8 cellular contexts compared by ENCODE assay signal in genomic region chr1:26820784-26821269, GRCh38. TPM values are rescaled to one million over a fixed set of nuclear protein-coding genes. Genes with fewer than 3 reads are reported as not detected.
DNase-seq lines count a peak whose midpoint lies in the region; ATAC-seq and TF ChIP-seq lines count a peak whose summit lies in the region.

No MANE protein-coding gene starts in this region.

- H3K27ac Mint-ChIP-seq in activated CD4-positive, alpha-beta T cell treated with anti-CD3 and anti-CD28 coated beads, Interleukin-2, amount 10 ng/mL, durations not matched to agents 24 days and 14 days = peak overlapping the region; percentile 39

- H3K4me1 Mint-ChIP-seq in activated CD4-positive, alpha-beta T cell treated with anti-CD3 and anti-CD28 coated beads, Interleukin-2, amount 10 ng/mL, durations not matched to agents 24 days and 14 days = peaks cover 20% of the 10 kb centered on the region

- H3F3A ChIP-seq in OCI-LY1 (ENCODE audit: insufficient read depth, low read length) (no peaks in the 10 kb centered on the region), GM23248 (ENCODE audit: insufficient read depth) (peaks cover 13% of the 10 kb centered on the region)

- H3K79me2 ChIP-seq in OCI-LY1 (ENCODE audit: insufficient read depth, low read length) = no peaks in the 10 kb centered on the region
- no peaks in the 10 kb centered on the region for H3K79me2 ChIP-seq in GM23248 (ENCODE audit: insufficient read depth)

- TF ChIP-seq CTCF in OCI-LY1 (IDR thresholded peaks at IDR 0.05; ENCODE audit: low read length) (peak; percentile 67), heart left ventricle (IDR thresholded peaks at IDR 0.05) (peak in 2 of 12 donors; percentile 13 to 19)

- H3K4me3 ChIP-seq in OCI-LY1 (ENCODE audit: low read depth, low read length, poor library complexity, severe bottlenecking) = peak overlapping the region; percentile 21
- peak overlapping the region in 1 of 12 donors; percentile 10 for H3K4me3 ChIP-seq in heart left ventricle
- H3K4me3 ChIP-seq in GM23248 = no peak overlapping the region
- H3K4me3 ChIP-seq in HAP-1 = no peak overlapping the region

- DNase-seq in activated CD4-positive, alpha-beta T cell treated with anti-CD3 and anti-CD28 coated beads, Interleukin-2, amount 10 ng/mL, durations not matched to agents 24 days and 14 days = peak; percentile 75
- DNase-seq in activated CD4-positive, alpha-beta T cell treated with anti-CD3 and anti-CD28 coated beads, Interleukin-2, amount 50 U/mL, for 1 hour = no peak
- DNase-seq in heart left ventricle (no peak), head of caudate nucleus (no peak), GM23248 (no peak), HAP-1 (ENCODE audit: low spot score in 2 of 2) (no peak)

- TF ChIP-seq POLR2A in heart left ventricle (IDR thresholded peaks at IDR 0.05) = no peak

- intact Hi-C loops in activated CD4-positive, alpha-beta T cell treated with anti-CD3 and anti-CD28 coated beads, Interleukin-2, amount 10 ng/mL, durations not matched to agents 24 days and 14 days (cut with micrococcal nuclease) = no loop called here
- intact Hi-C loops in heart left ventricle (cut with DNase I) (no loop called here), head of caudate nucleus (cut with DNase I) (no loop called here)

- H3K9ac ChIP-seq in OCI-LY1 (ENCODE audit: low read length) = no peak overlapping the region
- H3K9ac ChIP-seq in GM23248 = no peak overlapping the region

- no peaks in the 10 kb centered on the region for H4K20me1 ChIP-seq in OCI-LY1 (ENCODE audit: insufficient read depth, low read length)
- H4K20me1 ChIP-seq in GM23248 (ENCODE audit: insufficient read depth) = no peaks in the 10 kb centered on the region

- ATAC-seq in HG02642 (IDR thresholded peaks at IDR 0.05; ENCODE audit: poor library complexity, unreplicated experiment) = peak; percentile 77
- peak in 3 of 4 donors; percentile 51 to 58 (median 58) for ATAC-seq in heart left ventricle

- H3K9me3 ChIP-seq in OCI-LY1 (ENCODE audit: low read length) (no peaks in the 10 kb centered on the region), heart left ventricle (no peaks in the 10 kb centered on the region), GM23248 (ENCODE audit: low read depth) (no peaks in the 10 kb centered on the region), HAP-1 (no peaks in the 10 kb centered on the region)

- H3K27ac ChIP-seq in OCI-LY1 (ENCODE audit: low read depth, low read length, poor library complexity, severe bottlenecking) (peak overlapping the region; percentile 9), heart left ventricle (peak overlapping the region in 1 of 12 donors; percentile 34), GM23248 (no peak overlapping the region)

- H3K27me3 ChIP-seq in OCI-LY1 (ENCODE audit: insufficient read depth, low read length) (no peaks in the 10 kb centered on the region), heart left ventricle (no peaks in the 10 kb centered on the region), GM23248 (replicated peaks; ENCODE audit: insufficient read depth) (no peaks in the 10 kb centered on the region), HAP-1 (ENCODE audit: low read depth) (no peaks in the 10 kb centered on the region)

- no peaks in the 10 kb centered on the region for H3K9me2 ChIP-seq in OCI-LY1 (ENCODE audit: low read depth, low read length)
- no peaks in the 10 kb centered on the region for H3K9me2 ChIP-seq in GM23248 (ENCODE audit: insufficient read depth)

- H3K4me2 ChIP-seq in OCI-LY1 (ENCODE audit: low read length) = peak overlapping the region; percentile 33; the same call in 1 of the 2 replicates
- no peak overlapping the region for H3K4me2 ChIP-seq in GM23248 (ENCODE audit: unreplicated experiment)

- in situ Hi-C loops in GM23248 (cut with MboI) (no loop called here), HAP-1 (cut with MboI; ENCODE audit: low sequenced_read_pairs) (no loop called here)

- H3K36me3 ChIP-seq in OCI-LY1 (ENCODE audit: insufficient read depth, low read length) (no peaks in the 10 kb centered on the region), heart left ventricle (no peaks in the 10 kb centered on the region), GM23248 (ENCODE audit: low read depth) (no peaks in the 10 kb centered on the region), HAP-1 (replicated peaks) (no peaks in the 10 kb centered on the region)

- no peak overlapping the region for H3K4me3 Mint-ChIP-seq in activated CD4-positive, alpha-beta T cell treated with anti-CD3 and anti-CD28 coated beads, Interleukin-2, amount 10 ng/mL, durations not matched to agents 24 days and 14 days

- H3K27me3 Mint-ChIP-seq in activated CD4-positive, alpha-beta T cell treated with anti-CD3 and anti-CD28 coated beads, Interleukin-2, amount 10 ng/mL, durations not matched to agents 24 days and 14 days = no peaks in the 10 kb centered on the region

- H2AFZ ChIP-seq in OCI-LY1 (ENCODE audit: low read length) (no peak overlapping the region), GM23248 (no peak overlapping the region)

- 73 to 84% (median 82%) methylated on average over 4 of the region's 4 CpGs for WGBS in heart left ventricle, 4 donors
- 95 to 96% methylated on average over 4 of the region's 4 CpGs for WGBS in GM23248 (ENCODE audit: low coverage in 1 of 2, low lambda C conversion rate in 2 of 2, missing lambda C conversion rate in 2 of 2), 2 experiments

- H3K36me3 Mint-ChIP-seq in activated CD4-positive, alpha-beta T cell treated with anti-CD3 and anti-CD28 coated beads, Interleukin-2, amount 10 ng/mL, durations not matched to agents 24 days and 14 days (ENCODE audit: low read depth) = no peaks in the 10 kb centered on the region

- H3K4me1 ChIP-seq in OCI-LY1 (ENCODE audit: insufficient read depth, low read length, severe bottlenecking) = peaks cover 7% of the 10 kb centered on the region
- H3K4me1 ChIP-seq in heart left ventricle = peaks cover 0 to 19% (median 2%) of the 10 kb centered on the region in 12 donors
- peaks cover 3% of the 10 kb centered on the region; the same call in 1 of the 2 replicates for H3K4me1 ChIP-seq in GM23248 (ENCODE audit: insufficient read depth)
- H3K4me1 ChIP-seq in HAP-1 = no peaks in the 10 kb centered on the region

- no peaks in the 10 kb centered on the region for H3K9me3 Mint-ChIP-seq in activated CD4-positive, alpha-beta T cell treated with anti-CD3 and anti-CD28 coated beads, Interleukin-2, amount 10 ng/mL, durations not matched to agents 24 days and 14 days

RNA-seq across cellular contexts. Expression of gene ZDHHC18, which starts 5.7 kb away (rescaled TPM):
- total RNA-seq in activated CD4-positive, alpha-beta T cell treated with anti-CD3 and anti-CD28 coated beads, Interleukin-2, amount 10 ng/mL, durations not matched to agents 24 days and 14 days = 75.9 and 77.3 TPM in 2 replicates
- total RNA-seq in heart left ventricle = 10 to 100 TPM in 8 of 9 donors, 1 to 10 TPM in 1; 9.2 to 22.5 (median 12.2) TPM
- polyA plus RNA-seq in heart left ventricle (10 to 100 TPM in 1 of 2 donors, 1 to 10 TPM in 1; 8.7 to 18.5 TPM), GM23248 (2016; fragmentation: Nextera tagmentation; extraction: Ambion mirVana) (1.3 and 1.9 TPM in 2 replicates)
- 11.6 and 12.8 TPM in 2 replicates for total RNA-seq in GM23248 (2014; rRNA removed; shearing (Covaris generic))

RNA-seq across cellular contexts. Expression of gene PIGV, which starts 33.1 kb away (rescaled TPM):
- 15.2 and 16.0 TPM in 2 replicates for total RNA-seq in activated CD4-positive, alpha-beta T cell treated with anti-CD3 and anti-CD28 coated beads, Interleukin-2, amount 10 ng/mL, durations not matched to agents 24 days and 14 days
- total RNA-seq in heart left ventricle = 1 to 10 TPM; 4.3 to 8.8 (median 5.6) TPM
- 1 to 10 TPM; 2.7 to 4.4 TPM for polyA plus RNA-seq in heart left ventricle
- total RNA-seq in GM23248 (2014; rRNA removed; shearing (Covaris generic)) = 28.9 and 31.0 TPM in 2 replicates
- polyA plus RNA-seq in GM23248 (2016; fragmentation: Nextera tagmentation; extraction: Ambion mirVana) = 20.4 and 21.5 TPM in 2 replicates

RNA-seq across cellular contexts. Expression of gene SFN, which starts 42.1 kb away (rescaled TPM):
- total RNA-seq in activated CD4-positive, alpha-beta T cell treated with anti-CD3 and anti-CD28 coated beads, Interleukin-2, amount 10 ng/mL, durations not matched to agents 24 days and 14 days = 0.24 and 0.47 TPM in 2 replicates
- under 1 TPM in 2 of 9 donors, not detected in 7; 0.26 to 0.37 TPM for total RNA-seq in heart left ventricle
- under 1 TPM; 0.11 to 0.42 TPM for polyA plus RNA-seq in heart left ventricle
- not detected in 2 replicates for total RNA-seq in GM23248 (2014; rRNA removed; shearing (Covaris generic))
- polyA plus RNA-seq in GM23248 (2016; fragmentation: Nextera tagmentation; extraction: Ambion mirVana) = not detected in 2 replicates
